Comparison of ENCODE assay signal across 8 cellular contexts in the genomic region with DNA sequence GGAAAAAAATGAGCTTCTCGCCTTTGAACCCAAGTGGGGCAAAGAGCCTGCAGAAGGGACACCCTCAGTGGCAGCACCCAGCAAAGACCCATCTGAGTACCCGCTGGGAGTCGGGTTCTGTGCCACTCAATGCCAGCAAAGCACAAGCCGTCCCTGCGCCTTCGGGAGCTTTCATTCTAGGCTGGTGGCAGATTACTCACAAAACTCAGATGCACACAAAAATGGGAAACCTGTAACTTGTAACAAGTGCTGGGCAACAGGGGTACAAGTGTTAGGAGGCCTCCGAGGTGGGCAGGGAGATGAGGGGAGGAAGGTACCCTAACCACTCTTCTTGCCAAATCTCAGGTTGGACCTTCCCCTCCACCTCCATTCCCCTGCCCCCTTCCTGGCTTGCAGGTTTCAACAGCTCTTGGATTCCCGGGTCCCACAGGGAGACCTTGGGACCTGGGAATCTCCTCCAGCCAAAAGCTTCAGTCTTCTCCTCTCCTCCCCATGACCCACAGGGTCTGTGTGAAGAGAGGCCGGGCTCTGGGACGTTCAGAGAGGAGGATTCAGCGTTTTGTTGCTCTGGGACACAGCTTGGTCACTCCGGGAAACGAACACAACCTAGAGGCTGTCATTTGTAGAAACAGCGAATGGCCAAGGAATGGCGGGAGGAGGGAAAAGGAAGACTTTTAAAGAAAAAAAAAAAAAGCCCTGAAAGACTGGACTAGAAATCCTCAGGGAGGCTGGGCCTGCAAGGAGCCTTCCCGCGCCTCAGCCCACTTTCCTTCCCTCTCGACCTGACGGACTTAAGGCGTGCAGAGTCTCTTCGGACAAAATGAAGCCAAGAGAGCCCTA. TPM values are rescaled to one million over a fixed set of nuclear protein-coding genes. Genes with fewer than 3 reads are reported as not detected.
A peak's percentile ranks its signal among the peaks of the same experiment; 100 is the strongest.
DNase-seq lines count a peak whose midpoint lies in the region; ATAC-seq, FAIRE-seq and TF ChIP-seq lines count a peak whose summit lies in the region.

No MANE protein-coding gene starts in this region.

- no peak for FAIRE-seq in HepG2 (lab: Jason Lieb, UNC)

- H3K4me1 ChIP-seq in CD4-positive, alpha-beta memory T cell (ENCODE audit: insufficient read depth, low read length): peaks cover 21% of the 10 kb centered on the region
- H3K4me1 ChIP-seq in Karpas-422 (ENCODE audit: low read length) (peaks cover 25% of the 10 kb centered on the region), HepG2 (ENCODE audit: insufficient read depth, low read length) (peaks cover 76% of the 10 kb centered on the region), thyroid gland (peaks cover 12 to 43% of the 10 kb centered on the region in 2 donors)

- H3K9me2 ChIP-seq in Karpas-422 (replicated peaks; ENCODE audit: insufficient read depth, low read length): no peaks in the 10 kb centered on the region

- 7% methylated on average over 21 of the region's 21 CpGs for WGBS in HepG2 (ENCODE audit: low lambda C conversion rate)
- 31 to 37% methylated on average over 20 to 21 of the region's 21 CpGs for WGBS in thyroid gland, 2 donors

- CTCF ChIA-PET in CD4-positive, alpha-beta memory T cell (lab: Charles Lee; ENCODE audit: partially characterized antibody): interaction anchor here (5.2 kb wide), 1 partner anchor 19 kb away, joined by 35 read pairs; no protein-coding TSS in a partner anchor
- CTCF ChIA-PET in MCF 10A (lab: Yijun Ruan, JAX) (interaction anchor here (0.8 to 3.3 kb wide), 8 partner anchors 14 to 149 kb away, joined by 3 to 21 read pairs (median 7); no protein-coding TSS in a partner anchor), HepG2 (lab: Yijun Ruan, JAX; ENCODE audit: low intra/inter-chr PET ratio, low total read pairs) (interaction anchor here (1.2 kb wide), 1 partner anchor 14 kb away, joined by 4 read pairs; no protein-coding TSS in a partner anchor)

- TF ChIP-seq RAD21 in HepG2 (CRISPR knock-in tag; IDR thresholded peaks at IDR 0.05): no peak

- peaks cover 0 to 2% (median 0%) of the 10 kb centered on the region in 8 donors for H3K9me3 Mint-ChIP-seq in CD4-positive, alpha-beta memory T cell
- no peaks in the 10 kb centered on the region for H3K9me3 Mint-ChIP-seq in MCF 10A (ENCODE audit: unreplicated experiment)

- TF ChIP-seq CTCF in MCF 10A (IDR thresholded peaks at IDR 0.05; ENCODE audit: unreplicated experiment) (no peak), HepG2 (CRISPR knock-in tag; IDR thresholded peaks at IDR 0.05) (no peak), thyroid gland (IDR thresholded peaks at IDR 0.05) (no peak)

- peaks cover 0 to 4% of the 10 kb centered on the region in 2 donors for H3K36me3 Mint-ChIP-seq in CD4-positive, alpha-beta memory T cell
- H3K36me3 Mint-ChIP-seq in MCF 10A (ENCODE audit: insufficient read depth, unreplicated experiment): peaks cover 6% of the 10 kb centered on the region

- DNase-seq in CD4-positive, alpha-beta memory T cell: no peak
- DNase-seq in Karpas-422 (no peak), MCF 10A (ENCODE audit: unreplicated experiment) (no peak), HepG2 (ENCODE audit: low spot score) (peak; percentile 55), thyroid gland (no peak), retina (no peak), NK-92 (lab: John Stamatoyannopoulos, UW; ENCODE audit: unreplicated experiment) (no peak)

- H3K79me2 ChIP-seq in Karpas-422 (ENCODE audit: low read length): peaks cover 36% of the 10 kb centered on the region
- H3K79me2 ChIP-seq in HepG2 (ENCODE audit: insufficient read depth, low read length): peaks cover 37% of the 10 kb centered on the region

- peaks cover 16 to 28% (median 22%) of the 10 kb centered on the region in 4 donors for H3K4me1 Mint-ChIP-seq in CD4-positive, alpha-beta memory T cell
- H3K4me1 Mint-ChIP-seq in MCF 10A (ENCODE audit: insufficient read depth, unreplicated experiment): peaks cover 31% of the 10 kb centered on the region

- peak overlapping the region; percentile 49 for H3K27ac ChIP-seq in CD4-positive, alpha-beta memory T cell (ENCODE audit: low read depth, low read length)
- H3K27ac ChIP-seq in Karpas-422 (ENCODE audit: low read length) (no peak overlapping the region), HepG2 (ENCODE audit: extremely low read length, insufficient read depth, low read length) (peak overlapping the region; percentile 66), thyroid gland (peak overlapping the region; percentile 12 to 61 (median 54))

- peak overlapping the region; percentile 77 to 95 (median 84) for H3K4me3 Mint-ChIP-seq in CD4-positive, alpha-beta memory T cell
- H3K4me3 Mint-ChIP-seq in MCF 10A (ENCODE audit: unreplicated experiment): peak overlapping the region; percentile 77

- no peaks in the 10 kb centered on the region for H3K36me3 ChIP-seq in CD4-positive, alpha-beta memory T cell (ENCODE audit: insufficient read depth, low read length)
- no peaks in the 10 kb centered on the region for H3K36me3 ChIP-seq in Karpas-422 (ENCODE audit: insufficient read depth, low read length)
- H3K36me3 ChIP-seq in HepG2 (replicated peaks in 1 of 2; ENCODE audit: control insufficient read depth in 1 of 2, insufficient read depth in 2 of 2, low read length in 2 of 2): peaks cover 0 to 3% of the 10 kb centered on the region in 2 experiments; a peak in 2 of 5 replicates
- no peaks in the 10 kb centered on the region for H3K36me3 ChIP-seq in thyroid gland

- H3K4me3 ChIP-seq in CD4-positive, alpha-beta memory T cell (ENCODE audit: low read length in 2 of 2): peak overlapping the region; percentile 30 to 53
- H3K4me3 ChIP-seq in Karpas-422 (ENCODE audit: low read length) (peak overlapping the region; percentile 78), HepG2 (replicated peaks in 1 of 3; ENCODE audit: insufficient read depth in 1 of 3, low read depth in 2 of 3, low read length in 3 of 3) (peak overlapping the region; percentile 73 to 87 (median 75)), thyroid gland (replicated peaks in 1 of 3) (peak overlapping the region; percentile 26 to 85 (median 45))

- H3K9ac ChIP-seq in Karpas-422 (ENCODE audit: low read length) (peak overlapping the region; percentile 78), HepG2 (ENCODE audit: insufficient read depth, low read depth, low read length) (peak overlapping the region; percentile 74)

- H4K20me1 ChIP-seq in Karpas-422 (ENCODE audit: insufficient read depth, low read depth, low read length) (no peaks in the 10 kb centered on the region), HepG2 (ENCODE audit: insufficient read depth, low read length) (peaks cover 13% of the 10 kb centered on the region)

- TF ChIP-seq EP300 in HepG2 (IDR thresholded peaks at IDR 0.05; ENCODE audit: low read depth in 2 of 2, low read length in 2 of 2) (no peak; a peak in 1 of 4 replicates), HepG2 (CRISPR knock-in tag; IDR thresholded peaks at IDR 0.05; ENCODE audit: borderline replicate concordance) (no peak)

- no peaks in the 10 kb centered on the region for H3K27me3 ChIP-seq in CD4-positive, alpha-beta memory T cell (ENCODE audit: insufficient read depth, low read length)
- peaks cover 2% of the 10 kb centered on the region; the same call in 1 of the 2 replicates for H3K27me3 ChIP-seq in Karpas-422 (ENCODE audit: low read length)
- no peaks in the 10 kb centered on the region; a peak in 1 of 5 replicates for H3K27me3 ChIP-seq in HepG2 (ENCODE audit: control insufficient read depth in 1 of 2, insufficient read depth in 2 of 2, low read length in 2 of 2)
- no peaks in the 10 kb centered on the region for H3K27me3 ChIP-seq in thyroid gland

- peak overlapping the region; percentile 92 for H3K4me2 ChIP-seq in Karpas-422 (ENCODE audit: low read depth, low read length, poor library complexity, severe bottlenecking)
- peak overlapping the region; percentile 99 for H3K4me2 ChIP-seq in HepG2 (ENCODE audit: low read depth, low read length)

- BruUV-seq in MCF 10A (replicated peaks; lab: Mats Ljungman, UMichigan): no TSS peak
- BruUV-seq in HepG2 (replicated peaks; lab: Mats Ljungman, UMichigan): TSS peak; percentile 79

- H3K27ac Mint-ChIP-seq in CD4-positive, alpha-beta memory T cell: peak overlapping the region in 6 of 7 donors; percentile 35 to 86 (median 76)
- peak overlapping the region; percentile 74 for H3K27ac Mint-ChIP-seq in MCF 10A (ENCODE audit: low read depth, unreplicated experiment)

- H3K9me3 ChIP-seq in CD4-positive, alpha-beta memory T cell (ENCODE audit: control insufficient read depth in 1 of 2, low read length in 2 of 2): no peaks in the 10 kb centered on the region
- H3K9me3 ChIP-seq in Karpas-422 (ENCODE audit: low read length) (no peaks in the 10 kb centered on the region), HepG2 (ENCODE audit: low read length) (no peaks in the 10 kb centered on the region), thyroid gland (no peaks in the 10 kb centered on the region)

- H2AFZ ChIP-seq in Karpas-422 (ENCODE audit: low read length) (peak overlapping the region; percentile 98), HepG2 (ENCODE audit: low read length) (peak overlapping the region; percentile 32)

- H3K27me3 Mint-ChIP-seq in CD4-positive, alpha-beta memory T cell: no peaks in the 10 kb centered on the region
- H3K27me3 Mint-ChIP-seq in MCF 10A (ENCODE audit: insufficient read depth, unreplicated experiment): no peaks in the 10 kb centered on the region

- ATAC-seq in HepG2 (peak; percentile 11), HG03520 (IDR thresholded peaks at IDR 0.05; ENCODE audit: unreplicated experiment) (no peak)

- intact Hi-C loops in CD4-positive, alpha-beta memory T cell (cut with micrococcal nuclease): loop anchor here (2.0 kb wide), 2 partner anchors 19 to 65 kb away; a partner anchor contains a TSS
- intact Hi-C loops in MCF 10A (cut with micrococcal nuclease) (no loop called here), HepG2 (cut with micrococcal nuclease; ENCODE audit: unreplicated experiment) (loop anchor here (2.0 to 5.0 kb wide), 2 partner anchors 15 to 83 kb away; no protein-coding TSS in a partner anchor), thyroid gland (cut with DNase I) (no loop called here)

- in situ Hi-C loops in HepG2 (cut with HindIII; ENCODE audit: extremely low pct_ligation_motif_present, low pct_unique_long_range_greater_than_20kb): loop anchor here (25.0 kb wide), 1 partner anchor 93 kb away; no protein-coding TSS in a partner anchor

- POLR2A ChIA-PET in CD4-positive, alpha-beta memory T cell (lab: Charles Lee; ENCODE audit: partially characterized antibody): interaction anchor here (1.2 to 2.4 kb wide), 3 partner anchors 20 to 219 kb away, joined by 5 to 9 read pairs (median 6); a partner anchor contains a TSS
- POLR2A ChIA-PET in MCF 10A (lab: Yijun Ruan, JAX): interaction anchor here (0.7 to 8.8 kb wide), 23 partner anchors 9 to 610 kb away, joined by 3 to 168 read pairs (median 5); a partner anchor contains a TSS
- POLR2A ChIA-PET in HepG2 (lab: Yijun Ruan, JAX): interaction anchor here (0.7 to 3.5 kb wide), 14 partner anchors 11 to 104 kb away, joined by 3 to 65 read pairs (median 5); no protein-coding TSS in a partner anchor

- peak in 1 of 2 experiments; percentile 3; a peak in 1 of 4 replicates for TF ChIP-seq POLR2A in HepG2 (IDR thresholded peaks at IDR 0.05; ENCODE audit: insufficient read depth in 1 of 2, low read depth in 2 of 2, low read length in 2 of 2)
- TF ChIP-seq POLR2A in thyroid gland (IDR thresholded peaks at IDR 0.05): no peak

RNA-seq across cellular contexts. Expression of a gene that starts 1.2 kb away (rescaled TPM):
- total RNA-seq in CD4-positive, alpha-beta memory T cell: 10 to 100 TPM; 10.9 to 12.7 TPM
- polyA plus RNA-seq in CD4-positive, alpha-beta memory T cell: under 1 TPM; 0.71 to 0.93 TPM
- 2.6 and 5.9 TPM in 2 replicates for total RNA-seq in Karpas-422 (2014; rRNA removed; shearing (Covaris generic); ENCODE audit: low replicate concordance)
- total RNA-seq in MCF 10A (2022) (5.3 and 5.8 TPM in 2 replicates), HepG2 (2016; rRNA removed; fragmentation: Illumina TruSeq; extraction: Trizol) (22.2 and 26.6 TPM in 2 replicates), thyroid gland (10 to 100 TPM; 14.3 to 18.1 (median 17.7) TPM)
- total RNA-seq in HepG2 (2016; cell fraction: cytosol; rRNA removed; fragmentation: Illumina TruSeq; extraction: Trizol; ENCODE audit: low read depth): 1.9 TPM in 2 replicates
- 21.4 and 26.1 TPM in 2 replicates for total RNA-seq in HepG2 (2016; cell fraction: insoluble cytoplasmic fraction; rRNA removed; fragmentation: Illumina TruSeq; extraction: Trizol)
- total RNA-seq in HepG2 (2016; cell fraction: membrane; rRNA removed; fragmentation: Illumina TruSeq; extraction: Trizol): 10.5 and 11.8 TPM in 2 replicates
- total RNA-seq in HepG2 (2016; cell fraction: nucleus; rRNA removed; fragmentation: Illumina TruSeq; extraction: Trizol): 12.5 and 14.9 TPM in 2 replicates
- polyA plus RNA-seq in HepG2 (2011; rRNA removed): 6.0 and 6.9 TPM in 2 replicates
- 2.8 and 4.1 TPM in 2 replicates for polyA plus RNA-seq in HepG2 (2011; cell fraction: cytosol; rRNA removed)
- polyA plus RNA-seq in HepG2 (2011; cell fraction: nucleus; rRNA removed): 2.6 and 3.1 TPM in 2 replicates
- 4.6 and 4.9 TPM in 2 replicates for polyA plus RNA-seq in HepG2 (2012)
- polyA plus RNA-seq in HepG2 (2016; cell fraction: cytosol; fragmentation: Illumina TruSeq; extraction: Trizol; ENCODE audit: low read depth): 0.35 and 0.57 TPM in 2 replicates
- 8.8 and 9.1 TPM in 2 replicates for polyA plus RNA-seq in HepG2 (2016; cell fraction: insoluble cytoplasmic fraction; fragmentation: Illumina TruSeq; extraction: Trizol; ENCODE audit: low read depth)
- polyA plus RNA-seq in HepG2 (2016; cell fraction: membrane; fragmentation: Illumina TruSeq; extraction: Trizol; ENCODE audit: low read depth): 2.6 and 2.7 TPM in 2 replicates
- polyA plus RNA-seq in HepG2 (2016; cell fraction: nucleus; fragmentation: Illumina TruSeq; extraction: Trizol; ENCODE audit: insufficient read depth, low read depth): 13.0 and 13.3 TPM in 2 replicates
- 3.1 and 8.3 TPM in 2 replicates for polyA minus RNA-seq in HepG2 (2011; rRNA and poly(A)+ RNA removed; ENCODE audit: low replicate concordance)
- polyA minus RNA-seq in HepG2 (2011; cell fraction: cytosol; rRNA and poly(A)+ RNA removed): 22.0 and 24.4 TPM in 2 replicates
- 10.6 and 14.4 TPM in 2 replicates for polyA minus RNA-seq in HepG2 (2011; cell fraction: nucleus; rRNA and poly(A)+ RNA removed)

RNA-seq across cellular contexts. Expression of a gene that starts 38.8 kb away (rescaled TPM):
- not detected for total RNA-seq in CD4-positive, alpha-beta memory T cell
- polyA plus RNA-seq in CD4-positive, alpha-beta memory T cell: 1 to 10 TPM in 1 of 2 donors, under 1 TPM in 1; 0.49 to 1.3 TPM
- total RNA-seq in Karpas-422 (2014; rRNA removed; shearing (Covaris generic); ENCODE audit: low replicate concordance): not detected in 2 replicates
- total RNA-seq in MCF 10A (2022) (not detected in 2 replicates), HepG2 (2016; rRNA removed; fragmentation: Illumina TruSeq; extraction: Trizol) (not detected in 2 replicates), thyroid gland (10 to 100 TPM in 1 of 4 donors, 1 to 10 TPM in 3; 6.2 to 23.9 (median 9.5) TPM)
- total RNA-seq in HepG2 (2016; cell fraction: cytosol; rRNA removed; fragmentation: Illumina TruSeq; extraction: Trizol; ENCODE audit: low read depth): not detected in 2 replicates
- total RNA-seq in HepG2 (2016; cell fraction: insoluble cytoplasmic fraction; rRNA removed; fragmentation: Illumina TruSeq; extraction: Trizol): not detected in 2 replicates
- total RNA-seq in HepG2 (2016; cell fraction: membrane; rRNA removed; fragmentation: Illumina TruSeq; extraction: Trizol): not detected in 2 replicates
- total RNA-seq in HepG2 (2016; cell fraction: nucleus; rRNA removed; fragmentation: Illumina TruSeq; extraction: Trizol): not detected in 2 replicates
- 0.18 and 0.26 TPM in 2 replicates for polyA plus RNA-seq in HepG2 (2011; rRNA removed)
- 0.05 TPM in 2 replicates for polyA plus RNA-seq in HepG2 (2011; cell fraction: cytosol; rRNA removed)
- 1.9 and 2.1 TPM in 2 replicates for polyA plus RNA-seq in HepG2 (2011; cell fraction: nucleus; rRNA removed)
- polyA plus RNA-seq in HepG2 (2012): 0.11 and 0.36 TPM in 2 replicates
- polyA plus RNA-seq in HepG2 (2016; cell fraction: cytosol; fragmentation: Illumina TruSeq; extraction: Trizol; ENCODE audit: low read depth): not detected in 2 replicates
- polyA plus RNA-seq in HepG2 (2016; cell fraction: insoluble cytoplasmic fraction; fragmentation: Illumina TruSeq; extraction: Trizol; ENCODE audit: low read depth): not detected in 2 replicates
- not detected in 2 replicates for polyA plus RNA-seq in HepG2 (2016; cell fraction: membrane; fragmentation: Illumina TruSeq; extraction: Trizol; ENCODE audit: low read depth)
- polyA plus RNA-seq in HepG2 (2016; cell fraction: nucleus; fragmentation: Illumina TruSeq; extraction: Trizol; ENCODE audit: insufficient read depth, low read depth): 0.13 TPM in 1 of 2 replicates, not detected in the other
- 0.42 TPM in 1 of 2 replicates, not detected in the other for polyA minus RNA-seq in HepG2 (2011; rRNA and poly(A)+ RNA removed; ENCODE audit: low replicate concordance)
- not detected in 2 replicates for polyA minus RNA-seq in HepG2 (2011; cell fraction: cytosol; rRNA and poly(A)+ RNA removed)
- 0.37 and 0.52 TPM in 2 replicates for polyA minus RNA-seq in HepG2 (2011; cell fraction: nucleus; rRNA and poly(A)+ RNA removed)

Comparison
In these comparisons a context has a peak if more than half of its experiments do, and no peak if none do; other contexts are left out.
1. intact Hi-C loops: an anchor here in CD4-positive, alpha-beta memory T cell (2.0 kb wide) and HepG2 (2.0 to 5.0 kb wide); none called in MCF 10A and thyroid gland.